17 cellular contexts compared by ENCODE assay signal in genomic region chr12:107287436-107288413, GRCh38.
DNase-seq lines count a peak whose midpoint lies in the region; ATAC-seq and TF ChIP-seq lines count a peak whose summit lies in the region.
"Had no signal": no experiment of that assay in that cellular context is flagged by ENCODE, and none has a peak within 500 bp of the region (broad histone marks: within the 10 kb centered on the region; RNA-seq: fewer than 3 reads in every experiment).

No MANE protein-coding gene starts in this region.

- CTCF ChIA-PET in CD4-positive, alpha-beta T cell (lab: Charles Lee): no interaction called here

- H3K4me3 Mint-ChIP-seq in CD4-positive, alpha-beta T cell: peak overlapping the region; percentile 46
- no peak overlapping the region for H3K4me3 Mint-ChIP-seq in type B pancreatic cell
- H3K4me3 Mint-ChIP-seq: nephron had no signal

- H3K36me3 ChIP-seq in psoas muscle (ENCODE audit: insufficient read depth in 1 of 2, low read depth in 1 of 2): no peaks in the 10 kb centered on the region
- H3K36me3 ChIP-seq: ascending aorta, BLaER1 had no signal

- no peak overlapping the region for H3K27ac ChIP-seq in CD4-positive, alpha-beta T cell (ENCODE audit: low read depth, low read length)
- no peak overlapping the region for H3K27ac ChIP-seq in psoas muscle
- H3K27ac ChIP-seq: ascending aorta, BLaER1 had no signal

- 77 to 79% (median 78%) methylated on average over 11 of the region's 11 CpGs for WGBS in psoas muscle, 3 donors

- peaks cover 9% of the 10 kb centered on the region for H3K4me1 Mint-ChIP-seq in CD4-positive, alpha-beta T cell (ENCODE audit: low read depth)
- H3K4me1 Mint-ChIP-seq in type B pancreatic cell (ENCODE audit: unreplicated experiment): peaks cover 4% of the 10 kb centered on the region
- H3K4me1 Mint-ChIP-seq: nephron had no signal

- H3K4me3 ChIP-seq in GM12865 (ENCODE audit: low read depth, low read length) (no peak overlapping the region), psoas muscle (no peak overlapping the region)
- H3K4me3 ChIP-seq: ascending aorta, BLaER1 had no signal

- ATAC-seq in CD4-positive, alpha-beta T cell (ENCODE audit: poor library complexity): peak; percentile 54
- ATAC-seq in psoas muscle: no peak
- ATAC-seq: left colon, sciatic nerve had no signal

- no peaks in the 10 kb centered on the region for H3K9me3 Mint-ChIP-seq in CD4-positive, alpha-beta T cell
- H3K9me3 Mint-ChIP-seq in type B pancreatic cell: peaks cover 6% of the 10 kb centered on the region
- H3K9me3 Mint-ChIP-seq: nephron had no signal

- no peak for DNase-seq in CD4-positive, alpha-beta T cell
- DNase-seq in GM12865 (ENCODE audit: low read depth) (peak; percentile 1), ecto neural progenitor cell (ENCODE audit: low spot score) (peak; percentile 29), NCI-H2227 treated with DMSO at 0.1 percent for 48 hours (lab: John Stamatoyannopoulos, UW) (no peak), middle frontal gyrus (ENCODE audit: extremely low spot score, low spot score) (no peak), psoas muscle (no peak), type B pancreatic cell (ENCODE audit: extremely low spot score, unreplicated experiment) (no peak)
- peak; percentile 14 to 48 for DNase-seq in activated CD4-positive, alpha-beta T cell treated with anti-CD3 and anti-CD28 coated beads, Interleukin-2, amount 50 U/mL, for 48 hours
- DNase-seq: head of caudate nucleus, left colon, NCI-H1105 treated with DMSO at 0.1 percent for 48 hours, NCI-H446, OCI-M1 had no signal

- no peaks in the 10 kb centered on the region for H3K27me3 Mint-ChIP-seq in CD4-positive, alpha-beta T cell
- H3K27me3 Mint-ChIP-seq in type B pancreatic cell: peaks cover 15% of the 10 kb centered on the region

- no peak overlapping the region for H3K27ac Mint-ChIP-seq in CD4-positive, alpha-beta T cell
- no peak overlapping the region for H3K27ac Mint-ChIP-seq in type B pancreatic cell
- H3K27ac Mint-ChIP-seq: nephron had no signal

- intact Hi-C loops in CD4-positive, alpha-beta T cell (cut with DNase I, micrococcal nuclease): no loop called here
- intact Hi-C loops in psoas muscle (cut with DNase I): no loop called here

- no peaks in the 10 kb centered on the region for H3K9me3 ChIP-seq in CD4-positive, alpha-beta T cell (ENCODE audit: control insufficient read depth, low read length)
- H3K9me3 ChIP-seq in psoas muscle: no peaks in the 10 kb centered on the region
- H3K9me3 ChIP-seq: ascending aorta had no signal

- no peaks in the 10 kb centered on the region for H3K36me3 Mint-ChIP-seq in CD4-positive, alpha-beta T cell (ENCODE audit: low read depth)
- H3K36me3 Mint-ChIP-seq in type B pancreatic cell: no peaks in the 10 kb centered on the region

- no peak for TF ChIP-seq CTCF in CD4-positive, alpha-beta T cell (IDR thresholded peaks at IDR 0.05)
- TF ChIP-seq CTCF in GM12865 (IDR thresholded peaks at IDR 0.05; ENCODE audit: insufficient read depth, low read depth, low read length, missing control alignments): no peak
- TF ChIP-seq CTCF in psoas muscle (IDR thresholded peaks at IDR 0.05): no peak
- no peak for TF ChIP-seq CTCF in type B pancreatic cell (conservative IDR thresholded peaks at IDR 0.05)

- H3K27me3 ChIP-seq in CD4-positive, alpha-beta T cell (ENCODE audit: control insufficient read depth, insufficient read depth, low read length): no peaks in the 10 kb centered on the region
- no peaks in the 10 kb centered on the region for H3K27me3 ChIP-seq in psoas muscle (ENCODE audit: insufficient read depth in 3 of 3, low read length in 2 of 3)
- H3K27me3 ChIP-seq: ascending aorta, BLaER1 had no signal

- no peaks in the 10 kb centered on the region for H3K4me1 ChIP-seq in psoas muscle
- H3K4me1 ChIP-seq: ascending aorta, BLaER1 had no signal

- POLR2A ChIA-PET in CD4-positive, alpha-beta T cell (lab: Charles Lee): no interaction called here

Comparison
In these comparisons a context has a peak if more than half of its experiments do, and no peak if none do; other contexts are left out.
1. DNase-seq: peak in GM12865 (single experiment), activated CD4-positive, alpha-beta T cell treated with anti-CD3 and anti-CD28 coated beads, Interleukin-2, amount 50 U/mL, for 48 hours (2 of 2) and ecto neural progenitor cell (single experiment); none in CD4-positive, alpha-beta T cell (0 of 10), NCI-H2227 treated with DMSO at 0.1 percent for 48 hours (single experiment), middle frontal gyrus (single experiment), psoas muscle (0 of 2) and type B pancreatic cell (single experiment).